ENCODE assay signal across 10 cellular contexts in genomic region chr6:119308048-119308570, GRCh38. TPM values are rescaled to one million over a fixed set of nuclear protein-coding genes. Genes with fewer than 3 reads are reported as not detected.
A peak's percentile ranks its signal among the peaks of the same experiment; 100 is the strongest.
DNase-seq lines count a peak whose midpoint lies in the region; ATAC-seq and TF ChIP-seq lines count a peak whose summit lies in the region.
"Had no signal": no experiment of that assay in that cellular context is flagged by ENCODE, and none has a peak within 500 bp of the region (broad histone marks: within the 10 kb centered on the region; RNA-seq: fewer than 3 reads in every experiment).

No MANE protein-coding gene starts in this region.

- POLR2A ChIA-PET in Panc1 (lab: Charles Lee), result no interaction called here

- no peak overlapping the region for H3K4me3 ChIP-seq in Panc1 (ENCODE audit: low read depth in 2 of 2, low read length in 2 of 2)
- H3K4me3 ChIP-seq in subcutaneous abdominal adipose tissue (ENCODE audit: low read depth in 1 of 5, low read length in 5 of 5), result no peak overlapping the region

- H3K27me3 ChIP-seq in Panc1 (ENCODE audit: control insufficient read depth, insufficient read depth, low read length), result no peaks in the 10 kb centered on the region
- no peaks in the 10 kb centered on the region for H3K27me3 ChIP-seq in subcutaneous abdominal adipose tissue (ENCODE audit: control insufficient read depth in 5 of 5, insufficient read depth in 4 of 5, low read length in 5 of 5)

- H3K4me3 Mint-ChIP-seq in activated CD8-positive, alpha-beta memory T cell treated with anti-CD3 and anti-CD28 coated beads, Interleukin-2, amount 10 ng/mL, durations not matched to agents 7 days and 5 days, result no peak overlapping the region
- H3K4me3 Mint-ChIP-seq in stimulated activated naive B cell treated with anti-CD40 and anti-IgM and Interleukin-4, amounts not matched to agents 10 μg/mL and 1 μg/mL and 100 μg/mL, for 72 hours, result no peak overlapping the region
- H3K4me3 Mint-ChIP-seq in natural killer cell, result no peak overlapping the region

- ATAC-seq in activated CD8-positive, alpha-beta memory T cell treated with anti-CD3 and anti-CD28 coated beads, Interleukin-2, amount 10 ng/mL, durations not matched to agents 7 days and 5 days, result no peak
- ATAC-seq in Panc1, result no peak
- no peak for ATAC-seq in stimulated activated naive B cell treated with anti-CD40 and anti-IgM and Interleukin-4, amounts not matched to agents 10 μg/mL and 1 μg/mL and 100 μg/mL, for 72 hours (replicated peaks)
- no peak for ATAC-seq in natural killer cell

- H3K9me3 ChIP-seq in Panc1 (ENCODE audit: control insufficient read depth, insufficient read depth, low read depth, low read length), result no peaks in the 10 kb centered on the region
- no peaks in the 10 kb centered on the region for H3K9me3 ChIP-seq in subcutaneous abdominal adipose tissue (ENCODE audit: control insufficient read depth in 5 of 5, low read length in 5 of 5)

- intact Hi-C loops in Panc1 (cut with micrococcal nuclease; ENCODE audit: unreplicated experiment) (no loop called here), natural killer cell (cut with micrococcal nuclease) (no loop called here)

- peak overlapping the region; percentile 41 for H3K27ac Mint-ChIP-seq in activated CD8-positive, alpha-beta memory T cell treated with anti-CD3 and anti-CD28 coated beads, Interleukin-2, amount 10 ng/mL, durations not matched to agents 7 days and 5 days
- no peak overlapping the region for H3K27ac Mint-ChIP-seq in stimulated activated naive B cell treated with anti-CD40 and anti-IgM and Interleukin-4, amounts not matched to agents 10 μg/mL and 1 μg/mL and 100 μg/mL, for 72 hours
- no peak overlapping the region for H3K27ac Mint-ChIP-seq in natural killer cell

- H3K4me1 ChIP-seq in Panc1 (ENCODE audit: control insufficient read depth, insufficient read depth, low read length) (no peaks in the 10 kb centered on the region), subcutaneous abdominal adipose tissue (ENCODE audit: control insufficient read depth in 5 of 5, insufficient read depth in 5 of 5, low read length in 5 of 5) (peaks cover 0 to 44% (median 39%) of the 10 kb centered on the region in 5 donors)

- H3K36me3 ChIP-seq in Panc1 (ENCODE audit: control insufficient read depth, insufficient read depth, low read length) (no peaks in the 10 kb centered on the region), subcutaneous abdominal adipose tissue (ENCODE audit: control insufficient read depth in 5 of 5, insufficient read depth in 5 of 5, low read length in 5 of 5) (peaks cover 13 to 22% (median 14%) of the 10 kb centered on the region in 5 donors)

- H3K4me1 Mint-ChIP-seq in activated CD8-positive, alpha-beta memory T cell treated with anti-CD3 and anti-CD28 coated beads, Interleukin-2, amount 10 ng/mL, durations not matched to agents 7 days and 5 days, result peaks cover 54% of the 10 kb centered on the region
- H3K4me1 Mint-ChIP-seq in stimulated activated naive B cell treated with anti-CD40 and anti-IgM and Interleukin-4, amounts not matched to agents 10 μg/mL and 1 μg/mL and 100 μg/mL, for 72 hours, result peaks cover 17 to 40% of the 10 kb centered on the region in 2 donors
- H3K4me1 Mint-ChIP-seq in natural killer cell, result peaks cover 37 to 54% of the 10 kb centered on the region in 2 donors

- in situ Hi-C loops in Panc1 (cut with HindIII; ENCODE audit: low pct_unique_long_range_greater_than_20kb, low sequenced_read_pairs), result no loop called here

- BruUV-seq in Panc1 (replicated peaks; lab: Mats Ljungman, UMichigan), result no TSS peak

- no peak for DNase-seq in activated CD8-positive, alpha-beta memory T cell treated with anti-CD3 and anti-CD28 coated beads, Interleukin-2, amount 10 ng/mL, durations not matched to agents 7 days and 5 days
- DNase-seq in activated CD8-positive, alpha-beta memory T cell treated with anti-CD3 and anti-CD28 coated beads, Interleukin-2, amount 50 U/mL, for 4 hours, result no peak
- peak; percentile 17 for DNase-seq in Panc1 (ENCODE audit: low read depth, low spot score)
- DNase-seq in fibroblast of peridontal ligament (ENCODE audit: extremely low read depth), result peak; percentile 78
- DNase-seq in stimulated activated naive B cell treated with anti-CD40 and anti-IgM and Interleukin-4, amounts not matched to agents 10 μg/mL and 1 μg/mL and 100 μg/mL, for 72 hours, result no peak
- DNase-seq in natural killer cell, result no peak
- no peak for DNase-seq in epidermal melanocyte (ENCODE audit: insufficient read length, low spot score)
- DNase-seq: NCI-H774 had no signal

- no peak overlapping the region for H3K9ac ChIP-seq in subcutaneous abdominal adipose tissue (ENCODE audit: low read length in 5 of 5)

- H3K27ac ChIP-seq in Panc1 (ENCODE audit: low read length) (no peak overlapping the region), subcutaneous abdominal adipose tissue (ENCODE audit: low read depth, low read length) (peak overlapping the region; percentile 74)
- H3K27ac ChIP-seq: C4-2B had no signal

- CTCF ChIA-PET in activated CD8-positive, alpha-beta memory T cell treated with anti-CD3 and anti-CD28 coated beads, Interleukin-2, amount 10 ng/mL, durations not matched to agents 7 days and 5 days (lab: Charles Lee), result interaction anchor here (1.5 kb wide), 1 partner anchor 159 kb away, joined by 3 read pairs; no protein-coding TSS in a partner anchor
- CTCF ChIA-PET in Panc1 (lab: Charles Lee), result no interaction called here

- H3K9me3 Mint-ChIP-seq in activated CD8-positive, alpha-beta memory T cell treated with anti-CD3 and anti-CD28 coated beads, Interleukin-2, amount 10 ng/mL, durations not matched to agents 7 days and 5 days (ENCODE audit: low read depth), result peaks cover 2% of the 10 kb centered on the region
- H3K9me3 Mint-ChIP-seq in stimulated activated naive B cell treated with anti-CD40 and anti-IgM and Interleukin-4, amounts not matched to agents 10 μg/mL and 1 μg/mL and 100 μg/mL, for 72 hours, result no peaks in the 10 kb centered on the region
- no peaks in the 10 kb centered on the region for H3K9me3 Mint-ChIP-seq in natural killer cell

- no peaks in the 10 kb centered on the region for H3K27me3 Mint-ChIP-seq in activated CD8-positive, alpha-beta memory T cell treated with anti-CD3 and anti-CD28 coated beads, Interleukin-2, amount 10 ng/mL, durations not matched to agents 7 days and 5 days
- H3K27me3 Mint-ChIP-seq in stimulated activated naive B cell treated with anti-CD40 and anti-IgM and Interleukin-4, amounts not matched to agents 10 μg/mL and 1 μg/mL and 100 μg/mL, for 72 hours, result no peaks in the 10 kb centered on the region
- no peaks in the 10 kb centered on the region for H3K27me3 Mint-ChIP-seq in natural killer cell (ENCODE audit: low read depth in 2 of 2)

- no peak for TF ChIP-seq CTCF in Panc1 (IDR thresholded peaks at IDR 0.05)
- TF ChIP-seq CTCF in natural killer cell (IDR thresholded peaks at IDR 0.05), result no peak

- peaks cover 42% of the 10 kb centered on the region for H3K36me3 Mint-ChIP-seq in activated CD8-positive, alpha-beta memory T cell treated with anti-CD3 and anti-CD28 coated beads, Interleukin-2, amount 10 ng/mL, durations not matched to agents 7 days and 5 days
- peaks cover 31 to 36% of the 10 kb centered on the region in 2 donors for H3K36me3 Mint-ChIP-seq in stimulated activated naive B cell treated with anti-CD40 and anti-IgM and Interleukin-4, amounts not matched to agents 10 μg/mL and 1 μg/mL and 100 μg/mL, for 72 hours
- no peaks in the 10 kb centered on the region for H3K36me3 Mint-ChIP-seq in natural killer cell

RNA-seq across cellular contexts. Expression of gene MAN1A1, which starts 41.5 kb away (rescaled TPM):
- 10 to 100 TPM; 34.8 to 38.4 TPM for total RNA-seq in activated CD8-positive, alpha-beta memory T cell treated with anti-CD3 and anti-CD28 coated beads, Interleukin-2, amount 10 ng/mL, durations not matched to agents 7 days and 5 days
- total RNA-seq in Panc1 (2021; ENCODE audit: unreplicated experiment) (3.2 TPM), natural killer cell (10 to 100 TPM; 45.6 to 54.6 (median 53.6) TPM)
- 0.96 TPM for polyA plus RNA-seq in Panc1 (2012; ENCODE audit: insufficient read length)

Comparison
In these comparisons a context has a peak if more than half of its experiments do, and no peak if none do; other contexts are left out.
1. DNase-seq: peak in Panc1 (single experiment) and fibroblast of peridontal ligament (single experiment); none in activated CD8-positive, alpha-beta memory T cell treated with anti-CD3 and anti-CD28 coated beads, Interleukin-2, amount 10 ng/mL, durations not matched to agents 7 days and 5 days (single experiment), activated CD8-positive, alpha-beta memory T cell treated with anti-CD3 and anti-CD28 coated beads, Interleukin-2, amount 50 U/mL, for 4 hours (single experiment), stimulated activated naive B cell treated with anti-CD40 and anti-IgM and Interleukin-4, amounts not matched to agents 10 μg/mL and 1 μg/mL and 100 μg/mL, for 72 hours (single experiment), natural killer cell (single experiment) and epidermal melanocyte (single experiment).